In genomic region chr16:55701442-55702319, GRCh38 we compare ENCODE assay signal across 8 cellular contexts. TPM values are rescaled to one million over a fixed set of nuclear protein-coding genes. Genes with fewer than 3 reads are reported as not detected.
DNase-seq lines count a peak whose midpoint lies in the region; ATAC-seq and TF ChIP-seq lines count a peak whose summit lies in the region.

No MANE protein-coding gene starts in this region.

- ATAC-seq in GM19467 (IDR thresholded peaks at IDR 0.05; ENCODE audit: unreplicated experiment) (peak; percentile 74), GM19395 (IDR thresholded peaks at IDR 0.05; ENCODE audit: unreplicated experiment) (no peak)

- TF ChIP-seq EP300 in Ishikawa (IDR thresholded peaks at IDR 0.05; ENCODE audit: borderline replicate concordance), result no peak

- H3K36me3 Mint-ChIP-seq in chondrocyte (ENCODE audit: low read depth), result no peaks in the 10 kb centered on the region

- no peaks in the 10 kb centered on the region for H3K9me3 Mint-ChIP-seq in chondrocyte (ENCODE audit: low read depth)

- in situ Hi-C loops in SK-MEL-5 (cut with HindIII; ENCODE audit: low pct_unique_long_range_greater_than_20kb, low sequenced_read_pairs), result no loop called here

- peak; percentile 58 for TF ChIP-seq RAD21 in Ishikawa (IDR thresholded peaks at IDR 0.05; ENCODE audit: low read depth)

- no peaks in the 10 kb centered on the region for H3K4me1 Mint-ChIP-seq in chondrocyte (ENCODE audit: low read depth)

- peaks cover 35% of the 10 kb centered on the region for H3K27me3 Mint-ChIP-seq in chondrocyte (ENCODE audit: low read depth)

- DNase-seq in Daoy (ENCODE audit: low read depth), result peak; percentile 71
- peak; percentile 69 for DNase-seq in SK-MEL-5 (ENCODE audit: low read depth, low spot score)
- no peak for DNase-seq in chondrocyte (ENCODE audit: low spot score)
- DNase-seq in medulla oblongata (ENCODE audit: extremely low spot score), result peak; percentile 66
- DNase-seq in stromal cell of bone marrow (ENCODE audit: low read depth), result peak; percentile 3

- H3K27ac Mint-ChIP-seq in chondrocyte (ENCODE audit: unreplicated experiment), result no peak overlapping the region

- TF ChIP-seq CTCF in chondrocyte (IDR thresholded peaks at IDR 0.05), result peak; percentile 79

- no peak overlapping the region for H3K4me3 Mint-ChIP-seq in chondrocyte (ENCODE audit: unreplicated experiment)

TF ChIP-seq in Ishikawa, 13 proteins besides CTCF, POLR2A, EP300 and RAD21:
- TF ChIP-seq REST (IDR thresholded peaks at IDR 0.05; ENCODE audit: low read depth), result no peak
- TF ChIP-seq YY1 (IDR thresholded peaks at IDR 0.05; ENCODE audit: low read depth), result no peak
- no peak for TF ChIP-seq ZBTB7A (IDR thresholded peaks at IDR 0.05; ENCODE audit: low read depth)
- TF ChIP-seq CREB1 (IDR thresholded peaks at IDR 0.05; ENCODE audit: low read depth), result no peak
- no peak for TF ChIP-seq EGR1 (IDR thresholded peaks at IDR 0.05)
- TF ChIP-seq NFIC (IDR thresholded peaks at IDR 0.05), result peak; percentile 70

RNA-seq across cellular contexts. Expression of gene SLC6A2, which starts 45.9 kb away (rescaled TPM):
- total RNA-seq in Daoy (2014; rRNA removed; shearing (Covaris generic)), result not detected in 2 replicates
- total RNA-seq in SK-MEL-5 (2014; rRNA removed; shearing (Covaris generic)), result not detected in 2 replicates
- not detected in 2 replicates for polyA plus RNA-seq in SK-MEL-5 (2015; cell fraction: cytosol; rRNA removed)
- not detected in 2 replicates for polyA plus RNA-seq in SK-MEL-5 (2015; cell fraction: nucleus; rRNA removed)
- not detected in 3 replicates for total RNA-seq in chondrocyte
